ENCODE assay signal across 20 cellular contexts in the genomic region with DNA sequence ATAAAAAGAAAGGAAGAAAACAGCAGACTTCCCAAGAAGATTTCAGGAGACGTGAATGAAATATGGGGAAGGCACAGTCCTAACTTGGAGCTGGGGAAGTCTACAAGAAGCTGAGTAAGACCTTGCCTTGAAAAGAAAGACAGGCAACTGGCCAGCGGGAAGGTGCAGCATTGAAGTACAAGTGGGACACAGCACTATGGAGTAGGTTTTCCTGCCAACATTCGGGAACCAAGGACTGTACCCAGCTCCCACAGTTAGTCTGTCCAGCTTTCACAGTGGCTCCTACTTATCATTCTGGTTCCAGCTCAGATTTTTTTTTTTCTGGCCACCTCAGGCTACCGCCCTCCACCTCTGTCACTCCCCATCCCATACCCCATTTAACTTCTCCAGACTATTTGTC.
"Had no signal": no experiment of that assay in that cellular context is flagged by ENCODE, and none has a peak within 500 bp of the region (broad histone marks: within the 10 kb centered on the region; RNA-seq: fewer than 3 reads in every experiment).

No MANE protein-coding gene starts in this region.

- H3K4me1 ChIP-seq: lower lobe of right lung, suprapubic skin, thyroid gland had no signal

- H3K4me1 Mint-ChIP-seq: nephron had no signal

- H3K27ac ChIP-seq: lower lobe of right lung, suprapubic skin, thyroid gland had no signal

- H3K27me3 Mint-ChIP-seq: dendritic cell treated with granulocyte-macrophage colony-stimulating factor and Interleukin-4, amounts not matched to agents 40 ng/mL and 50 ng/mL, for 4 days; effector memory CD8-positive, alpha-beta T cell; naive B cell; type B pancreatic cell had no signal

- H3K27me3 ChIP-seq: suprapubic skin, thyroid gland had no signal

- H3K9me3 Mint-ChIP-seq: effector memory CD8-positive, alpha-beta T cell had no signal

- DNase-seq: cerebellar nuclear complex; effector memory CD8-positive, alpha-beta T cell; foreskin melanocyte; islet precursor cell; lower lobe of right lung; mesenchymal stem cell; naive B cell; occipital lobe; small intestine; stimulated activated CD4-positive, alpha-beta T cell treated with anti-CD3 and anti-CD28 coated beads, Interleukin-12 subunit alpha, Interleukin-12 subunit beta, amount 100 ng/mL, for 4 hours; stimulated activated CD4-positive, alpha-beta T cell treated with anti-CD3 and anti-CD28 coated beads, Interleukin-4, amount 100 ng/mL, for 1 hour; stimulated activated CD8-positive, alpha-beta memory T cell treated with anti-CD3 and anti-CD28 coated beads, Interleukin-4, amount 100 ng/mL, for 48 hours; stimulated activated naive CD8-positive, alpha-beta T cell treated with anti-CD3 and anti-CD28 coated beads, Interleukin-15, Interleukin-2, amounts not matched to agents 100 U/mL and 50 U/mL, for 24 hours; thyroid gland had no signal

- H3K4me3 ChIP-seq: lower lobe of right lung, suprapubic skin, thyroid gland had no signal

- H3K27ac Mint-ChIP-seq: dendritic cell treated with granulocyte-macrophage colony-stimulating factor and Interleukin-4, amounts not matched to agents 40 ng/mL and 50 ng/mL, for 4 days; nephron; type B pancreatic cell had no signal

- H3K4me3 Mint-ChIP-seq: dendritic cell treated with granulocyte-macrophage colony-stimulating factor and Interleukin-4, amounts not matched to agents 40 ng/mL and 50 ng/mL, for 4 days; effector memory CD8-positive, alpha-beta T cell; naive B cell; nephron; stimulated activated effector memory CD8-positive, alpha-beta T cell treated with anti-CD3 and anti-CD28 coated beads, Interleukin-12 subunit alpha, Interleukin-12 subunit beta, amount 100 ng/mL, for 72 hours; type B pancreatic cell had no signal

- ATAC-seq: effector memory CD8-positive, alpha-beta T cell; left lobe of liver; lower lobe of right lung; stimulated activated effector memory CD8-positive, alpha-beta T cell treated with anti-CD3 and anti-CD28 coated beads, Interleukin-12 subunit alpha, Interleukin-12 subunit beta, amount 100 ng/mL, for 72 hours; stimulated activated naive CD8-positive, alpha-beta T cell treated with anti-CD3 and anti-CD28 coated beads, Interleukin-15, Interleukin-2, amounts not matched to agents 100 U/mL and 50 U/mL, for 24 hours had no signal

- H3K9me3 ChIP-seq: lower lobe of right lung, suprapubic skin, thyroid gland had no signal
